Comparison of ENCODE assay signal across 24 cellular contexts in the genomic region with DNA sequence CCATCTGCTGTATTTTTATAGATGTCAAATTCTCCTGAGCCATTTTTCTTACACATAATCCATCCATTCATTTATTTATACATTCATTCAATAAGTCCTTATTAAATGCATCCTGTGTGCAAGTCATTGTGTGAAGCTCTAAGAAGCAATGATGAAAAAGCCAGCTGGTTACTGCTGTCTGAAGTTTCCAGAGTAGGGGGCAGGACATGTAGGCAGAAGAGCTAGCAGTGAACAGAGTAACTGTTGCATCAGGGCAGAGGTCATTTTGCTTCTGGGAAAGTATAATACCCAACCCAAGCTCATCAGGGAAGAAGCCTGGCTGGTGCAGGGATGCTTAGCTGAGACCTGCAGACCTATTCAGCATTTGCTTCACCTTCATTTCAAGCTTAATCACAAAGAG.
"Had no signal": no experiment of that assay in that cellular context is flagged by ENCODE, and none has a peak within 500 bp of the region (broad histone marks: within the 10 kb centered on the region; RNA-seq: fewer than 3 reads in every experiment).

No MANE protein-coding gene starts in this region.

- H3K4me1 ChIP-seq: colonic mucosa, testis, uterus had no signal

- H3K27me3 Mint-ChIP-seq: activated B cell treated with CpG ODN at 0.5 μM for 24 hours; activated CD4-positive, alpha-beta T cell treated with anti-CD3 and anti-CD28 coated beads for 36 hours; activated T-cell treated with anti-CD3 and anti-CD28 coated beads, Interleukin-2, amount 50 U/mL, for 24 hours; activated T-helper 17 cell treated with anti-CD3 and anti-CD28 coated beads, Interleukin-2, amount 50 U/mL, for 72 hours; memory B cell; stimulated activated naive B cell treated with anti-CD40 and anti-IgM and Interleukin-4, amounts not matched to agents 10 μg/mL and 1 μg/mL and 100 μg/mL, for 72 hours had no signal

- H3K27me3 ChIP-seq: colonic mucosa, esophagus squamous epithelium, gastroesophageal sphincter, heart left ventricle, sigmoid colon, testis, uterus had no signal

- DNase-seq: activated B cell treated with CpG ODN at 0.5 μM for 24 hours; activated CD4-positive, alpha-beta T cell treated with anti-CD3 and anti-CD28 coated beads for 36 hours; activated CD4-positive, alpha-beta T cell treated with anti-CD3 and anti-CD28 coated beads, Interleukin-2, amount 50 U/mL, for 4 hours; activated CD8-positive, alpha-beta memory T cell treated with anti-CD3 and anti-CD28 coated beads for 24 hours; activated CD8-positive, alpha-beta memory T cell treated with anti-CD3 and anti-CD28 coated beads, Interleukin-2, amount 50 U/mL, for 4 hours; activated T-cell treated with anti-CD3 and anti-CD28 coated beads, Interleukin-2, amount 50 U/mL, for 24 hours; colonic mucosa; endodermal cell; esophagus squamous epithelium; heart left ventricle; left cardiac atrium; nephron progenitor cell; posterior cingulate gyrus; sigmoid colon; stimulated activated CD4-positive, alpha-beta T cell treated with anti-CD3 and anti-CD28 coated beads, Interleukin-2, amount 100 ng/mL, for 48 hours; stimulated activated CD8-positive, alpha-beta memory T cell treated with anti-CD3 and anti-CD28 coated beads, Interleukin-4, amount 100 ng/mL, for 48 hours; stimulated activated naive B cell treated with anti-CD40 and anti-IgM and Interleukin-4, amounts not matched to agents 10 μg/mL and 1 μg/mL and 100 μg/mL, for 72 hours; testis; uterus had no signal

- H3K4me2 ChIP-seq: smooth muscle cell had no signal

- H3K4me1 Mint-ChIP-seq: activated B cell treated with CpG ODN at 0.5 μM for 24 hours; activated CD4-positive, alpha-beta T cell treated with anti-CD3 and anti-CD28 coated beads for 36 hours; activated T-helper 17 cell treated with anti-CD3 and anti-CD28 coated beads, Interleukin-2, amount 50 U/mL, for 72 hours; memory B cell had no signal

- H3K4me3 ChIP-seq: colonic mucosa, esophagus squamous epithelium, gastroesophageal sphincter, heart left ventricle, sigmoid colon, smooth muscle cell, testis, uterus had no signal

- H3K36me3 ChIP-seq: colonic mucosa, esophagus squamous epithelium, gastroesophageal sphincter, heart left ventricle, sigmoid colon, uterus had no signal

- H3K4me3 Mint-ChIP-seq: activated B cell treated with CpG ODN at 0.5 μM for 24 hours; activated CD4-positive, alpha-beta T cell treated with anti-CD3 and anti-CD28 coated beads for 36 hours; activated T-cell treated with anti-CD3 and anti-CD28 coated beads, Interleukin-2, amount 50 U/mL, for 24 hours; activated T-helper 17 cell treated with anti-CD3 and anti-CD28 coated beads, Interleukin-2, amount 50 U/mL, for 72 hours; endodermal cell; memory B cell; nephron progenitor cell; stimulated activated naive B cell treated with anti-CD40 and anti-IgM and Interleukin-4, amounts not matched to agents 10 μg/mL and 1 μg/mL and 100 μg/mL, for 72 hours had no signal

- H3K27ac Mint-ChIP-seq: activated B cell treated with CpG ODN at 0.5 μM for 24 hours; activated CD4-positive, alpha-beta T cell treated with anti-CD3 and anti-CD28 coated beads for 36 hours; activated naive CD4-positive, alpha-beta T cell treated with anti-CD3 and anti-CD28 coated beads, Interleukin-2, amount 50 U/mL, for 72 hours; activated T-cell treated with anti-CD3 and anti-CD28 coated beads, Interleukin-2, amount 50 U/mL, for 24 hours; activated T-helper 17 cell treated with anti-CD3 and anti-CD28 coated beads, Interleukin-2, amount 50 U/mL, for 72 hours; endodermal cell; memory B cell; stimulated activated naive B cell treated with anti-CD40 and anti-IgM and Interleukin-4, amounts not matched to agents 10 μg/mL and 1 μg/mL and 100 μg/mL, for 72 hours had no signal

- H3K9me3 Mint-ChIP-seq: activated B cell treated with CpG ODN at 0.5 μM for 24 hours; activated naive CD4-positive, alpha-beta T cell treated with anti-CD3 and anti-CD28 coated beads, Interleukin-2, amount 50 U/mL, for 72 hours; activated T-cell treated with anti-CD3 and anti-CD28 coated beads, Interleukin-2, amount 50 U/mL, for 24 hours; activated T-helper 17 cell treated with anti-CD3 and anti-CD28 coated beads, Interleukin-2, amount 50 U/mL, for 72 hours; endodermal cell; memory B cell; nephron progenitor cell; stimulated activated naive B cell treated with anti-CD40 and anti-IgM and Interleukin-4, amounts not matched to agents 10 μg/mL and 1 μg/mL and 100 μg/mL, for 72 hours had no signal

- H3K27ac ChIP-seq: colonic mucosa, esophagus squamous epithelium, gastroesophageal sphincter, heart left ventricle, sigmoid colon, testis, uterus had no signal

- H3K36me3 Mint-ChIP-seq: activated naive CD4-positive, alpha-beta T cell treated with anti-CD3 and anti-CD28 coated beads, Interleukin-2, amount 50 U/mL, for 72 hours had no signal

- ATAC-seq: activated CD4-positive, alpha-beta T cell treated with anti-CD3 and anti-CD28 coated beads for 36 hours; activated naive CD4-positive, alpha-beta T cell treated with anti-CD3 and anti-CD28 coated beads, Interleukin-2, amount 50 U/mL, for 72 hours; activated T-helper 17 cell treated with anti-CD3 and anti-CD28 coated beads, Interleukin-2, amount 50 U/mL, for 72 hours; gastroesophageal sphincter; heart left ventricle; stimulated activated naive B cell treated with anti-CD40 and anti-IgM and Interleukin-4, amounts not matched to agents 10 μg/mL and 1 μg/mL and 100 μg/mL, for 72 hours had no signal

- H3K9me3 ChIP-seq: colonic mucosa, esophagus squamous epithelium, gastroesophageal sphincter, heart left ventricle, sigmoid colon, testis, uterus had no signal
